10 cellular contexts compared by ENCODE assay signal in genomic region chr17:57823469-57824401, GRCh38. TPM values are rescaled to one million over a fixed set of nuclear protein-coding genes. Genes with fewer than 3 reads are reported as not detected.
DNase-seq lines count a peak whose midpoint lies in the region; ATAC-seq, FAIRE-seq and TF ChIP-seq lines count a peak whose summit lies in the region.
"Had no signal": no experiment of that assay in that cellular context is flagged by ENCODE, and none has a peak within 500 bp of the region (broad histone marks: within the 10 kb centered on the region; RNA-seq: fewer than 3 reads in every experiment).

No MANE protein-coding gene starts in this region.

- FAIRE-seq in GM19239 (lab: Jason Lieb, UNC), result no peak

- ATAC-seq in HG03097 (IDR thresholded peaks at IDR 0.05; ENCODE audit: low FRiP score, unreplicated experiment), result no peak
- no peak for ATAC-seq in HG03095 (IDR thresholded peaks at IDR 0.05; ENCODE audit: unreplicated experiment)

- DNase-seq in A172 (ENCODE audit: low spot score) (peak; percentile 40), MV-4-11 (lab: John Stamatoyannopoulos, UW) (peak; percentile 68), NOMO-1 (lab: John Stamatoyannopoulos, UW; ENCODE audit: unreplicated experiment in 2 of 2) (peak; percentile 40 to 65), fibroblast of pulmonary artery (ENCODE audit: low read depth) (peak; percentile 6), GM19239 (ENCODE audit: insufficient read length, low spot score) (no peak), KBM-7 (no peak)
- DNase-seq: activated effector memory CD4-positive, alpha-beta T cell treated with Interleukin-2 at 50 U/mL for 16 hours; testis had no signal

- no peak for TF ChIP-seq CTCF in fibroblast of pulmonary artery (IDR thresholded peaks at IDR 0.05; ENCODE audit: low read length, missing control alignments)

- in situ Hi-C loops in KBM-7 (cut with MboI; ENCODE audit: low pct_unique_long_range_greater_than_20kb, low sequenced_read_pairs), result no loop called here

- no peak overlapping the region for H3K4me3 ChIP-seq in fibroblast of pulmonary artery (replicated peaks; ENCODE audit: low read depth, low read length)
- H3K4me3 ChIP-seq: testis had no signal

RNA-seq across cellular contexts. Expression of gene MRPS23, which starts 26.1 kb away (rescaled TPM):
- total RNA-seq in A172 (2014; rRNA removed; shearing (Covaris generic)), result 67.2 and 83.7 TPM in 2 replicates

Comparison
In these comparisons a context has a peak if more than half of its experiments do, and no peak if none do; other contexts are left out.
1. DNase-seq: peak in A172 (single experiment), MV-4-11 (single experiment), NOMO-1 (2 of 2) and fibroblast of pulmonary artery (single experiment); none in GM19239 (single experiment) and KBM-7 (single experiment).